Comparison of ENCODE assay signal across 8 cellular contexts in genomic region chr18:75208055-75208835, GRCh38. TPM values are rescaled to one million over a fixed set of nuclear protein-coding genes. Genes with fewer than 3 reads are reported as not detected.
A peak's percentile ranks its signal among the peaks of the same experiment; 100 is the strongest.
DNase-seq lines count a peak whose midpoint lies in the region; ATAC-seq and TF ChIP-seq lines count a peak whose summit lies in the region.

No MANE protein-coding gene starts in this region.

- H3K9me3 ChIP-seq in mucosa of descending colon (no peaks in the 10 kb centered on the region), stomach (no peaks in the 10 kb centered on the region)

- POLR2A ChIA-PET in activated CD4-positive, alpha-beta memory T cell treated with anti-CD3 and anti-CD28 coated beads, Interleukin-2, amount 10 ng/mL, durations not matched to agents 7 days and 5 days (lab: Charles Lee) = interaction anchor here (0.7 to 3.4 kb wide), 13 partner anchors 8 to 711 kb away, joined by 3 to 31 read pairs (median 6); partner anchors contain the start of genes CNDP2 and ZNF407

- no peaks in the 10 kb centered on the region for H3K9me3 Mint-ChIP-seq in activated CD4-positive, alpha-beta memory T cell treated with anti-CD3 and anti-CD28 coated beads, Interleukin-2, amount 10 ng/mL, durations not matched to agents 7 days and 5 days

- peaks cover 30% of the 10 kb centered on the region for H3K36me3 Mint-ChIP-seq in activated CD4-positive, alpha-beta memory T cell treated with anti-CD3 and anti-CD28 coated beads, Interleukin-2, amount 10 ng/mL, durations not matched to agents 7 days and 5 days (ENCODE audit: low read depth)

- peak overlapping the region; percentile 89 for H3K27ac Mint-ChIP-seq in activated CD4-positive, alpha-beta memory T cell treated with anti-CD3 and anti-CD28 coated beads, Interleukin-2, amount 10 ng/mL, durations not matched to agents 7 days and 5 days

- H3K27me3 ChIP-seq in stomach = peaks cover 0 to 7% (median 0%) of the 10 kb centered on the region in 3 donors

- H3K27me3 Mint-ChIP-seq in activated CD4-positive, alpha-beta memory T cell treated with anti-CD3 and anti-CD28 coated beads, Interleukin-2, amount 10 ng/mL, durations not matched to agents 7 days and 5 days = peaks cover 20% of the 10 kb centered on the region

- peak; percentile 89 for DNase-seq in DMS 273 (lab: John Stamatoyannopoulos, UW; ENCODE audit: unreplicated experiment)
- no peak for DNase-seq in DMS 273 treated with DMSO at 0.1 percent for 48 hours (lab: John Stamatoyannopoulos, UW)
- peak; percentile 50 for DNase-seq in NCI-H510A (lab: John Stamatoyannopoulos, UW)
- DNase-seq in activated CD4-positive, alpha-beta memory T cell treated with anti-CD3 and anti-CD28 coated beads, Interleukin-2, amount 10 ng/mL, durations not matched to agents 7 days and 5 days = peak; percentile 54
- peak; percentile 13 for DNase-seq in effector CD8-positive, alpha-beta T cell (lab: John Stamatoyannopoulos, UW)
- DNase-seq in mucosa of descending colon = peak; percentile 73 to 83 (median 79)
- DNase-seq in stomach = peak; percentile 52

- intact Hi-C loops in mucosa of descending colon (cut with DNase I, micrococcal nuclease) = loop anchor here (10.0 kb wide), 2 partner anchors 563 to 713 kb away; partner anchors contain the start of gene CNDP2 (in 1 of the 2)
- intact Hi-C loops in stomach (cut with DNase I; ENCODE audit: low total_unique reads) = no loop called here

- H3K4me3 Mint-ChIP-seq in activated CD4-positive, alpha-beta memory T cell treated with anti-CD3 and anti-CD28 coated beads, Interleukin-2, amount 10 ng/mL, durations not matched to agents 7 days and 5 days = peak overlapping the region; percentile 94

- peaks cover 36% of the 10 kb centered on the region for H3K4me1 ChIP-seq in mucosa of descending colon (ENCODE audit: low read depth)
- H3K4me1 ChIP-seq in stomach = peaks cover 41 to 65% (median 57%) of the 10 kb centered on the region in 4 donors

- CTCF ChIA-PET in activated CD4-positive, alpha-beta memory T cell treated with anti-CD3 and anti-CD28 coated beads, Interleukin-2, amount 10 ng/mL, durations not matched to agents 7 days and 5 days (lab: Charles Lee) = no interaction called here

- WGBS in stomach, 5 donors = 0 to 1% (median 0%) methylated on average over 44 to 73 of the region's 73 CpGs

- TF ChIP-seq CTCF in mucosa of descending colon (IDR thresholded peaks at IDR 0.05) (no peak), stomach (IDR thresholded peaks at IDR 0.05) (no peak)

- H3K27ac ChIP-seq in stomach = peak overlapping the region; percentile 96 to 99 (median 98)

- H3K4me3 ChIP-seq in mucosa of descending colon = peak overlapping the region; percentile 86
- peak overlapping the region; percentile 80 to 97 (median 89) for H3K4me3 ChIP-seq in stomach

- H3K4me1 Mint-ChIP-seq in activated CD4-positive, alpha-beta memory T cell treated with anti-CD3 and anti-CD28 coated beads, Interleukin-2, amount 10 ng/mL, durations not matched to agents 7 days and 5 days = peaks cover 54% of the 10 kb centered on the region

- TF ChIP-seq EP300 in stomach (IDR thresholded peaks at IDR 0.05) = no peak

- H3K36me3 ChIP-seq in mucosa of descending colon (ENCODE audit: low read depth) (no peaks in the 10 kb centered on the region), stomach (no peaks in the 10 kb centered on the region)

- ATAC-seq in HG02938 (IDR thresholded peaks at IDR 0.05; ENCODE audit: unreplicated experiment) (peak; percentile 9), mucosa of descending colon (peak; percentile 31)

- no peak for TF ChIP-seq POLR2A in stomach (IDR thresholded peaks at IDR 0.05)

RNA-seq across cellular contexts. Expression of gene PTGR3, which starts 0.7 kb away (rescaled TPM):
- total RNA-seq in activated CD4-positive, alpha-beta memory T cell treated with anti-CD3 and anti-CD28 coated beads, Interleukin-2, amount 10 ng/mL, durations not matched to agents 7 days and 5 days = 10 to 100 TPM; 39.8 to 41.4 TPM
- total RNA-seq in mucosa of descending colon (10 to 100 TPM; 47.6 to 61.4 (median 57.1) TPM), stomach (10 to 100 TPM; 10.4 to 45.5 (median 19.3) TPM)
- polyA plus RNA-seq in stomach = 10 to 100 TPM in 2 of 3 donors, 1 to 10 TPM in 1; 9.9 to 13.8 (median 10.6) TPM

RNA-seq across cellular contexts. Expression of gene TSHZ1, which starts 2.4 kb away (rescaled TPM):
- total RNA-seq in activated CD4-positive, alpha-beta memory T cell treated with anti-CD3 and anti-CD28 coated beads, Interleukin-2, amount 10 ng/mL, durations not matched to agents 7 days and 5 days = 10 to 100 TPM; 18.2 to 19.0 TPM
- total RNA-seq in mucosa of descending colon (10 to 100 TPM; 22.7 to 66.6 (median 36.9) TPM), stomach (10 to 100 TPM in 3 of 5 donors, 1 to 10 TPM in 2; 7.0 to 21.0 (median 14.8) TPM)
- polyA plus RNA-seq in stomach = 1 to 10 TPM; 4.2 to 7.0 (median 5.0) TPM
